In the genomic region with DNA sequence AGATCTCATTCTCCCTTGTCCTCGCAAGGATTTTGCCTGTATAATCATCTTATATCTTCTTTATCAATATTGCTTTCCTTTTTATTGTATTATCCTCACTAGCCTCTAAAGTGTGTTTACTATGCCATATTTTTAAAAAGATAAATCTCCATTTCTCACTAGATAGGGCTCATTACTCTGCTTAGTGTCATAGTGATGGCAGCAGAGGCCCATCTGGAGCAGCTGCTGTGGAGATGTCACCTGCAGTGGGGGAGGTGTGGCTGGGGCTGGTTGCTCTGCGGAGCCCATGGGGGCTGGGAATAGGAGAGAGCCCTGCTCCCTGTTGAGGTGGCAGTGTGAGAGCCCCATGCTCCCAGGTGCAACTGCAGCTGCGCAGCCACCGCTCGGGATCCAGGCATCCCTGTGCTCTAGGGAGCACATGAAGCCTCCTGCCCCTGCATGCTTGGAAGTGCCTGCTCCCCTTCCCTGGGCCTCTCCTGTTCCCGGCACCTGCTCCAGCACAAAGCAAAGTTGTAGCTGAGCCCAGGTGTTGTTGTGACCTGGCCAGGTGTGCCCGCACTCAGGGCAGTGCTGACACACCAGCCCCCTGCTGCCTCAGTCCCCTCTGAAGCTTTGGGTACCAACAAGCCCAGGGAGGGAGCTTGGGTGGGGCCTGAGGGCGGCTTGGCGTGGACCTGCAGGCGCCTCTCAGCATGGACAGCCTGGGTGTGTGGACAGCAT, we compare ENCODE assay signal across 1 cellular context.
TF ChIP-seq lines count a peak whose summit lies in the region.

No MANE protein-coding gene starts in this region.

TF ChIP-seq in SK-N-SH, 30 proteins besides CTCF, POLR2A, EP300 and RAD21 (continued from another document):
- TF ChIP-seq TAF1 (IDR thresholded peaks at IDR 0.05; ENCODE audit: borderline replicate concordance, low read depth, low read length) (no peak), POLR2AphosphoS5 (IDR thresholded peaks at IDR 0.05; ENCODE audit: low read depth, low read length) (no peak), YY1 (IDR thresholded peaks at IDR 0.05; ENCODE audit: low read depth) (no peak)
- TF ChIP-seq, protein P1, sequence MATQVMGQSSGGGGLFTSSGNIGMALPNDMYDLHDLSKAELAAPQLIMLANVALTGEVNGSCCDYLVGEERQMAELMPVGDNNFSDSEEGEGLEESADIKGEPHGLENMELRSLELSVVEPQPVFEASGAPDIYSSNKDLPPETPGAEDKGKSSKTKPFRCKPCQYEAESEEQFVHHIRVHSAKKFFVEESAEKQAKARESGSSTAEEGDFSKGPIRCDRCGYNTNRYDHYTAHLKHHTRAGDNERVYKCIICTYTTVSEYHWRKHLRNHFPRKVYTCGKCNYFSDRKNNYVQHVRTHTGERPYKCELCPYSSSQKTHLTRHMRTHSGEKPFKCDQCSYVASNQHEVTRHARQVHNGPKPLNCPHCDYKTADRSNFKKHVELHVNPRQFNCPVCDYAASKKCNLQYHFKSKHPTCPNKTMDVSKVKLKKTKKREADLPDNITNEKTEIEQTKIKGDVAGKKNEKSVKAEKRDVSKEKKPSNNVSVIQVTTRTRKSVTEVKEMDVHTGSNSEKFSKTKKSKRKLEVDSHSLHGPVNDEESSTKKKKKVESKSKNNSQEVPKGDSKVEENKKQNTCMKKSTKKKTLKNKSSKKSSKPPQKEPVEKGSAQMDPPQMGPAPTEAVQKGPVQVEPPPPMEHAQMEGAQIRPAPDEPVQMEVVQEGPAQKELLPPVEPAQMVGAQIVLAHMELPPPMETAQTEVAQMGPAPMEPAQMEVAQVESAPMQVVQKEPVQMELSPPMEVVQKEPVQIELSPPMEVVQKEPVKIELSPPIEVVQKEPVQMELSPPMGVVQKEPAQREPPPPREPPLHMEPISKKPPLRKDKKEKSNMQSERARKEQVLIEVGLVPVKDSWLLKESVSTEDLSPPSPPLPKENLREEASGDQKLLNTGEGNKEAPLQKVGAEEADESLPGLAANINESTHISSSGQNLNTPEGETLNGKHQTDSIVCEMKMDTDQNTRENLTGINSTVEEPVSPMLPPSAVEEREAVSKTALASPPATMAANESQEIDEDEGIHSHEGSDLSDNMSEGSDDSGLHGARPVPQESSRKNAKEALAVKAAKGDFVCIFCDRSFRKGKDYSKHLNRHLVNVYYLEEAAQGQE (IDR thresholded peaks at IDR 0.05; ENCODE audit: low read depth, low read length), result no peak
TF ChIP-seq in SK-N-SH: peak in this region for 0.
